ENCODE assay signal across 1 cellular context in the genomic region with DNA sequence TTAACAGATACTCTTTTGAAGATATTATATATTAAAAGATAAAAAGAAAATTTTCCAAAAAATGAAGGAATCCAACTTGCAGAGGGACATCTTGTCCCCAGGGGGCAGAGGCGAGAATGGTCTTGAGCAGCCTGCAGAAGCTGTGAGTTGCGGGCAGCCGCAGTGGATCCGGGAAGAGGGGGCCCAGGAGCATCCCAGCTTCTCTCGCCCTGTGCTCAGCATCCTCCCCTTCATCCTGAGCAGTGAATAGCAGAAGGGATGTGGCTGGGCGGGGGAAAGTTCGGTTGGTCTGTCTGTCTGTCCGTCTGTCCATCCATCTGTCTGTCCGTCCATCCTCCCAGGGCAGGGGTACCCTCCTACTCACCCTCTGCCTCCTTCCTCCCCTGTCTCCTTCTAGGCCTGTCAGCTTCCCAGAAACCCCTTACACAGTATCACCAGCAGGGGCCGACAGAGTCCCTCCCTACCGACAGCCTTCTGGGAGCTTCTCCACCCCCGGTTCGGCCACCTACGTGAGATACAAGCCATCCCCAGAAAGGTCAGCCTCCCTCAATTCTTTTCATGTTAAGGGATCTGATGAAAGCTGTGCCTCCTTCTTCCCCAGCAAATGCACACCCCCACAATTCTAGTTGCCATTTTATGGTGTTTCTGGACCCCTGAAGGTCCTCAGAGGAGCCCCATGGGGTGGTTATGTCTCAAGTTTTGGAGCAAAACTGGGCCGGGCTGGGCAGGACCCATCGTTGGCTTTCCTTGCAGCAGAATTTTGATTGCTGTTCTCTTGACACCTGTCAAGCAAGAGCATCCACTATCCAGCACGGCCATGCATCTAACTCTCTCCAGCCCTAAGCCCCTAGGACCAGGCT.
A peak's percentile ranks its signal among the peaks of the same experiment; 100 is the strongest.
TF ChIP-seq lines count a peak whose summit lies in the region.

No MANE protein-coding gene starts in this region.

TF ChIP-seq in HEK293, 187 proteins besides CTCF, POLR2A, EP300 and RAD21 (continued from another document and continues in another):
- TF ChIP-seq, protein P1, sequence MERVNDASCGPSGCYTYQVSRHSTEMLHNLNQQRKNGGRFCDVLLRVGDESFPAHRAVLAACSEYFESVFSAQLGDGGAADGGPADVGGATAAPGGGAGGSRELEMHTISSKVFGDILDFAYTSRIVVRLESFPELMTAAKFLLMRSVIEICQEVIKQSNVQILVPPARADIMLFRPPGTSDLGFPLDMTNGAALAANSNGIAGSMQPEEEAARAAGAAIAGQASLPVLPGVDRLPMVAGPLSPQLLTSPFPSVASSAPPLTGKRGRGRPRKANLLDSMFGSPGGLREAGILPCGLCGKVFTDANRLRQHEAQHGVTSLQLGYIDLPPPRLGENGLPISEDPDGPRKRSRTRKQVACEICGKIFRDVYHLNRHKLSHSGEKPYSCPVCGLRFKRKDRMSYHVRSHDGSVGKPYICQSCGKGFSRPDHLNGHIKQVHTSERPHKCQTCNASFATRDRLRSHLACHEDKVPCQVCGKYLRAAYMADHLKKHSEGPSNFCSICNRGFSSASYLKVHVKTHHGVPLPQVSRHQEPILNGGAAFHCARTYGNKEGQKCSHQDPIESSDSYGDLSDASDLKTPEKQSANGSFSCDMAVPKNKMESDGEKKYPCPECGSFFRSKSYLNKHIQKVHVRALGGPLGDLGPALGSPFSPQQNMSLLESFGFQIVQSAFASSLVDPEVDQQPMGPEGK (tag by site-specific recombination; IDR thresholded peaks at IDR 0.05): peak; percentile 41
- TF ChIP-seq ZNF16 (tag by site-specific recombination; IDR thresholded peaks at IDR 0.05; ENCODE audit: low read depth) (no peak), TSHZ1 (tag by site-specific recombination; IDR thresholded peaks at IDR 0.05; ENCODE audit: borderline replicate concordance) (no peak), ZBTB8A (tag by site-specific recombination; IDR thresholded peaks at IDR 0.05) (no peak), KLF7 (tag by site-specific recombination; IDR thresholded peaks at IDR 0.05; ENCODE audit: borderline replicate concordance) (no peak), ZBTB17 (tag by site-specific recombination; IDR thresholded peaks at IDR 0.05) (0 out of 2 replicates have a peak, but pooled peaks have one; percentile 30), OSR2 (tag by site-specific recombination; IDR thresholded peaks at IDR 0.05) (no peak), ZNF513 (tag by site-specific recombination; IDR thresholded peaks at IDR 0.05) (no peak), ZNF112 (tag by site-specific recombination; IDR thresholded peaks at IDR 0.05) (no peak), ZFP3 (tag by site-specific recombination; IDR thresholded peaks at IDR 0.05; ENCODE audit: low read depth) (no peak), ZNF366 (tag by site-specific recombination; conservative IDR thresholded peaks at IDR 0.05) (no peak), PRDM1 (tag by site-specific recombination; IDR thresholded peaks at IDR 0.05) (no peak), ZNF621 (tag by site-specific recombination; IDR thresholded peaks at IDR 0.05) (no peak), MEIS1 (CRISPR knock-in tag; IDR thresholded peaks at IDR 0.05; ENCODE audit: borderline replicate concordance) (no peak), ZNF701 (tag by site-specific recombination; IDR thresholded peaks at IDR 0.05) (no peak), ZNF2 (tag by site-specific recombination; IDR thresholded peaks at IDR 0.05) (no peak), SCRT1 (tag by site-specific recombination; IDR thresholded peaks at IDR 0.05; ENCODE audit: borderline replicate concordance) (no peak), ZNF10 (tag by site-specific recombination; IDR thresholded peaks at IDR 0.05) (no peak), ZXDB (tag by site-specific recombination; IDR thresholded peaks at IDR 0.05) (no peak), SP2 (tag by site-specific recombination; IDR thresholded peaks at IDR 0.05) (no peak), ZNF624 (tag by site-specific recombination; IDR thresholded peaks at IDR 0.05) (no peak), BCL11A (tag by site-specific recombination; IDR thresholded peaks at IDR 0.05; ENCODE audit: low read depth) (no peak), YY1 (tag by site-specific recombination; IDR thresholded peaks at IDR 0.05) (no peak), SETDB1 (IDR thresholded peaks at IDR 0.05; ENCODE audit: insufficient read length, low read length) (no peak), ZNF510 (tag by site-specific recombination; IDR thresholded peaks at IDR 0.05; ENCODE audit: insufficient replicate concordance) (no peak), ZNF221 (tag by site-specific recombination; IDR thresholded peaks at IDR 0.05; ENCODE audit: borderline replicate concordance) (no peak), ZNF660 (tag by site-specific recombination; IDR thresholded peaks at IDR 0.05) (peak; percentile 49; the same call in 1 of the 2 replicates), ZNF394 (tag by site-specific recombination; IDR thresholded peaks at IDR 0.05; ENCODE audit: borderline replicate concordance) (peak; percentile 87; the same call in 1 of the 2 replicates), ZSCAN16 (tag by site-specific recombination; IDR thresholded peaks at IDR 0.05) (no peak), ZNF426 (tag by site-specific recombination; IDR thresholded peaks at IDR 0.05) (no peak), BCL6B (tag by site-specific recombination; IDR thresholded peaks at IDR 0.05) (no peak), ZIC2 (tag by site-specific recombination; IDR thresholded peaks at IDR 0.05) (no peak), ZNF776 (tag by site-specific recombination; IDR thresholded peaks at IDR 0.05; ENCODE audit: borderline replicate concordance) (no peak), ZNF548 (tag by site-specific recombination; IDR thresholded peaks at IDR 0.05) (no peak), ZNF514 (tag by site-specific recombination; IDR thresholded peaks at IDR 0.05) (no peak), ZNF23 (tag by site-specific recombination; IDR thresholded peaks at IDR 0.05; ENCODE audit: borderline replicate concordance) (no peak), ZNF677 (tag by site-specific recombination; IDR thresholded peaks at IDR 0.05) (no peak), FEZF1 (tag by site-specific recombination; IDR thresholded peaks at IDR 0.05) (no peak), ZNF416 (tag by site-specific recombination; IDR thresholded peaks at IDR 0.05) (no peak), ZFHX2 (tag by site-specific recombination; conservative IDR thresholded peaks at IDR 0.05) (peak; percentile 96), HOXD13 (CRISPR knock-in tag; IDR thresholded peaks at IDR 0.05; ENCODE audit: borderline replicate concordance) (no peak), GLIS2 (tag by site-specific recombination; IDR thresholded peaks at IDR 0.05) (peak; percentile 55; the same call in 1 of the 2 replicates), ZNF473 (tag by site-specific recombination; IDR thresholded peaks at IDR 0.05) (no peak), ZNF266 (tag by site-specific recombination; IDR thresholded peaks at IDR 0.05; ENCODE audit: low read depth) (no peak), ZFP69B (tag by site-specific recombination; IDR thresholded peaks at IDR 0.05) (no peak), ZNF146 (tag by site-specific recombination; IDR thresholded peaks at IDR 0.05) (no peak), ZBTB10 (tag by site-specific recombination; IDR thresholded peaks at IDR 0.05) (no peak), HOXA7 (CRISPR knock-in tag; IDR thresholded peaks at IDR 0.05; ENCODE audit: borderline replicate concordance) (no peak), ZNF155 (tag by site-specific recombination; IDR thresholded peaks at IDR 0.05) (no peak), ZNF404 (tag by site-specific recombination; IDR thresholded peaks at IDR 0.05) (no peak)
- TF ChIP-seq, protein P2, sequence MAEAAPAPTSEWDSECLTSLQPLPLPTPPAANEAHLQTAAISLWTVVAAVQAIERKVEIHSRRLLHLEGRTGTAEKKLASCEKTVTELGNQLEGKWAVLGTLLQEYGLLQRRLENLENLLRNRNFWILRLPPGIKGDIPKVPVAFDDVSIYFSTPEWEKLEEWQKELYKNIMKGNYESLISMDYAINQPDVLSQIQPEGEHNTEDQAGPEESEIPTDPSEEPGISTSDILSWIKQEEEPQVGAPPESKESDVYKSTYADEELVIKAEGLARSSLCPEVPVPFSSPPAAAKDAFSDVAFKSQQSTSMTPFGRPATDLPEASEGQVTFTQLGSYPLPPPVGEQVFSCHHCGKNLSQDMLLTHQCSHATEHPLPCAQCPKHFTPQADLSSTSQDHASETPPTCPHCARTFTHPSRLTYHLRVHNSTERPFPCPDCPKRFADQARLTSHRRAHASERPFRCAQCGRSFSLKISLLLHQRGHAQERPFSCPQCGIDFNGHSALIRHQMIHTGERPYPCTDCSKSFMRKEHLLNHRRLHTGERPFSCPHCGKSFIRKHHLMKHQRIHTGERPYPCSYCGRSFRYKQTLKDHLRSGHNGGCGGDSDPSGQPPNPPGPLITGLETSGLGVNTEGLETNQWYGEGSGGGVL (tag by site-specific recombination; IDR thresholded peaks at IDR 0.05): no peak
- TF ChIP-seq, protein P3, sequence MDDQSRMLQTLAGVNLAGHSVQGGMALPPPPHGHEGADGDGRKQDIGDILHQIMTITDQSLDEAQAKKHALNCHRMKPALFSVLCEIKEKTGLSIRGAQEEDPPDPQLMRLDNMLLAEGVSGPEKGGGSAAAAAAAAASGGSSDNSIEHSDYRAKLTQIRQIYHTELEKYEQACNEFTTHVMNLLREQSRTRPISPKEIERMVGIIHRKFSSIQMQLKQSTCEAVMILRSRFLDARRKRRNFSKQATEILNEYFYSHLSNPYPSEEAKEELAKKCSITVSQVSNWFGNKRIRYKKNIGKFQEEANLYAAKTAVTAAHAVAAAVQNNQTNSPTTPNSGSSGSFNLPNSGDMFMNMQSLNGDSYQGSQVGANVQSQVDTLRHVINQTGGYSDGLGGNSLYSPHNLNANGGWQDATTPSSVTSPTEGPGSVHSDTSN (CRISPR knock-in tag; IDR thresholded peaks at IDR 0.05): no peak
- TF ChIP-seq, protein P4, sequence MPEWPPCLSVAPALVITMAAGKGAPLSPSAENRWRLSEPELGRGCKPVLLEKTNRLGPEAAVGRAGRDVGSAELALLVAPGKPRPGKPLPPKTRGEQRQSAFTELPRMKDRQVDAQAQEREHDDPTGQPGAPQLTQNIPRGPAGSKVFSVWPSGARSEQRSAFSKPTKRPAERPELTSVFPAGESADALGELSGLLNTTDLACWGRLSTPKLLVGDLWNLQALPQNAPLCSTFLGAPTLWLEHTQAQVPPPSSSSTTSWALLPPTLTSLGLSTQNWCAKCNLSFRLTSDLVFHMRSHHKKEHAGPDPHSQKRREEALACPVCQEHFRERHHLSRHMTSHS (tag by site-specific recombination; IDR thresholded peaks at IDR 0.05): no peak
